ENCODE assay signal across 23 cellular contexts in genomic region chr10:1251769-1252168, GRCh38.
"Had no signal": no experiment of that assay in that cellular context is flagged by ENCODE, and none has a peak within 500 bp of the region (broad histone marks: within the 10 kb centered on the region; RNA-seq: fewer than 3 reads in every experiment).

No MANE protein-coding gene starts in this region.

- H3K4me3 Mint-ChIP-seq: activated CD4-positive, alpha-beta T cell treated with anti-CD3 and anti-CD28 coated beads for 36 hours; activated naive CD4-positive, alpha-beta T cell treated with anti-CD3 and anti-CD28 coated beads for 36 hours; activated naive CD8-positive, alpha-beta T cell; activated T-helper 17 cell treated with anti-CD3 and anti-CD28 coated beads, Interleukin-2, amount 50 U/mL, for 72 hours; brain; central memory CD8-positive, alpha-beta T cell; T-cell had no signal

- H3K27me3 Mint-ChIP-seq: brain had no signal

- ATAC-seq: activated CD4-positive, alpha-beta T cell treated with anti-CD3 and anti-CD28 coated beads for 36 hours; activated T-helper 17 cell treated with anti-CD3 and anti-CD28 coated beads, Interleukin-2, amount 50 U/mL, for 72 hours; K562; T-cell had no signal

- H3K27ac Mint-ChIP-seq: activated CD4-positive, alpha-beta T cell treated with anti-CD3 and anti-CD28 coated beads for 36 hours; activated naive CD4-positive, alpha-beta T cell treated with anti-CD3 and anti-CD28 coated beads for 36 hours; activated naive CD8-positive, alpha-beta T cell; activated T-helper 17 cell treated with anti-CD3 and anti-CD28 coated beads, Interleukin-2, amount 50 U/mL, for 72 hours; brain; T-cell had no signal

- H3K36me3 Mint-ChIP-seq: activated naive CD8-positive, alpha-beta T cell; T-cell had no signal

- DNase-seq: activated CD4-positive, alpha-beta T cell treated with anti-CD3 and anti-CD28 coated beads for 36 hours; activated CD4-positive, alpha-beta T cell treated with anti-CD3 and anti-CD28 coated beads, Interleukin-2, amount 50 U/mL, for 4 hours; activated CD8-positive, alpha-beta memory T cell treated with anti-CD3 and anti-CD28 coated beads for 24 hours; activated gamma-delta T cell; activated naive CD4-positive, alpha-beta T cell treated with anti-CD3 and anti-CD28 coated beads for 36 hours; activated T-cell treated with anti-CD3 and anti-CD28 coated beads, Interleukin-2, amount 50 U/mL, for 48 hours; Karpas-422; MM.1S; NCI-H1105; NCI-H1436; NCI-H1694 treated with DMSO at 0.1 percent for 48 hours; NCI-H2081; NCI-H446; NCI-H526; NCI-H774; SIG-M5; T-cell; T-helper 2 cell had no signal
